ENCODE assay signal across 16 cellular contexts in genomic region chr9:11821541-11821940, GRCh38.
"Had no signal": no experiment of that assay in that cellular context is flagged by ENCODE, and none has a peak within 500 bp of the region (broad histone marks: within the 10 kb centered on the region; RNA-seq: fewer than 3 reads in every experiment).

No MANE protein-coding gene starts in this region.

- H3K4me1 Mint-ChIP-seq: activated naive CD8-positive, alpha-beta T cell treated with anti-CD3 and anti-CD28 coated beads, Interleukin-2, amount 50 U/mL, for 24 hours; stimulated activated memory B cell treated with anti-CD40 and anti-IgM and Interleukin-4, amounts not matched to agents 10 μg/mL and 1 μg/mL and 100 μg/mL, for 72 hours; T-helper 17 cell; WTC11 had no signal

- ATAC-seq: activated naive CD8-positive, alpha-beta T cell treated with anti-CD3 and anti-CD28 coated beads, Interleukin-2, amount 50 U/mL, for 24 hours; left colon; right lobe of liver; stimulated activated memory B cell treated with anti-CD40 and anti-IgM and Interleukin-4, amounts not matched to agents 10 μg/mL and 1 μg/mL and 100 μg/mL, for 72 hours; T-helper 17 cell; WTC11 had no signal

- H3K27me3 Mint-ChIP-seq: activated naive CD8-positive, alpha-beta T cell treated with anti-CD3 and anti-CD28 coated beads, Interleukin-2, amount 50 U/mL, for 24 hours; stimulated activated memory B cell treated with anti-CD40 and anti-IgM and Interleukin-4, amounts not matched to agents 10 μg/mL and 1 μg/mL and 100 μg/mL, for 72 hours; T-helper 17 cell had no signal

- H3K4me3 ChIP-seq: ascending aorta, right lobe of liver, spleen, tibial nerve, vagina had no signal

- H3K27me3 ChIP-seq: ascending aorta, right lobe of liver, spleen, tibial nerve, vagina had no signal

- H3K4me1 ChIP-seq: ascending aorta, right lobe of liver, spleen, tibial nerve, vagina had no signal

- H3K36me3 Mint-ChIP-seq: stimulated activated memory B cell treated with anti-CD40 and anti-IgM and Interleukin-4, amounts not matched to agents 10 μg/mL and 1 μg/mL and 100 μg/mL, for 72 hours; WTC11 had no signal

- H3K27ac Mint-ChIP-seq: activated naive CD8-positive, alpha-beta T cell treated with anti-CD3 and anti-CD28 coated beads, Interleukin-2, amount 50 U/mL, for 24 hours; stimulated activated memory B cell treated with anti-CD40 and anti-IgM and Interleukin-4, amounts not matched to agents 10 μg/mL and 1 μg/mL and 100 μg/mL, for 72 hours; T-helper 17 cell; WTC11 had no signal

- DNase-seq: activated CD4-positive, alpha-beta T cell treated with anti-CD3 and anti-CD28 coated beads for 48 hours; activated naive CD4-positive, alpha-beta T cell treated with Interleukin-2 at 50 U/mL for 16 hours; activated naive CD8-positive, alpha-beta T cell treated with anti-CD3 and anti-CD28 coated beads, Interleukin-2, amount 50 U/mL, for 24 hours; central memory CD4-positive, alpha-beta T cell; cortex of kidney; effector memory CD4-positive, alpha-beta T cell; left colon; right lobe of liver; spleen; stimulated activated CD4-positive, alpha-beta T cell treated with anti-CD3 and anti-CD28 coated beads, Interleukin-1b, Interleukin-23, amount 100 ng/mL, for 48 hours; T-helper 17 cell had no signal

- H3K9me3 Mint-ChIP-seq: stimulated activated memory B cell treated with anti-CD40 and anti-IgM and Interleukin-4, amounts not matched to agents 10 μg/mL and 1 μg/mL and 100 μg/mL, for 72 hours; WTC11 had no signal

- H3K27ac ChIP-seq: ascending aorta, right lobe of liver, spleen, tibial nerve, vagina had no signal

- H3K9me3 ChIP-seq: ascending aorta, right lobe of liver, tibial nerve, vagina had no signal

- H3K36me3 ChIP-seq: ascending aorta, right lobe of liver, spleen, tibial nerve, vagina had no signal

- H3K4me3 Mint-ChIP-seq: activated naive CD8-positive, alpha-beta T cell treated with anti-CD3 and anti-CD28 coated beads, Interleukin-2, amount 50 U/mL, for 24 hours; stimulated activated memory B cell treated with anti-CD40 and anti-IgM and Interleukin-4, amounts not matched to agents 10 μg/mL and 1 μg/mL and 100 μg/mL, for 72 hours; T-helper 17 cell; WTC11 had no signal
